Comparison of ENCODE assay signal across 9 cellular contexts in the genomic region with DNA sequence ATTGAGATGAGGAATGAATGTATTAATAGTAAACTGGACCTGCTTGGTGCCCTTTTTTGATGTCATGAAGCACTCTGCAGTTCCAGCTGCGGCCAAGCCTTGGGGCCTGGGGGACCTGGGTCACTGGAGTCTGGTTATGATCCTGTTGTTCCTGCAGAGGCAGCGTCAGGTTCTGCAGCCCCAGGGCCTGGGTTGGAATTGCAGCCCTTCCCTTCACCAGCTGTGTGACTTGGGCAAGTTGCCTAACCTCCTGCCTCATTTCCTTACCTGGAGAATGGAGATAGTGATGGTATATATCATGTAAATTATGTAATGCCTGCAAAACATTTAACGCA. TPM values are rescaled to one million over a fixed set of nuclear protein-coding genes. Genes with fewer than 3 reads are reported as not detected.
DNase-seq lines count a peak whose midpoint lies in the region; ATAC-seq, FAIRE-seq and TF ChIP-seq lines count a peak whose summit lies in the region.
"Had no signal": no experiment of that assay in that cellular context is flagged by ENCODE, and none has a peak within 500 bp of the region (broad histone marks: within the 10 kb centered on the region; RNA-seq: fewer than 3 reads in every experiment).

No MANE protein-coding gene starts in this region.

- no peak overlapping the region for H3K4me2 ChIP-seq in GM23338

- no peaks in the 10 kb centered on the region for H3K79me2 ChIP-seq in GM23338 (replicated peaks; ENCODE audit: insufficient read depth)

- H3K9me3 Mint-ChIP-seq in GM23338: peaks cover 9% of the 10 kb centered on the region; the same call in 2 of the 3 replicates
- H3K9me3 Mint-ChIP-seq in activated CD8-positive, alpha-beta T cell treated with anti-CD3 and anti-CD28 coated beads for 36 hours: no peaks in the 10 kb centered on the region
- no peaks in the 10 kb centered on the region for H3K9me3 Mint-ChIP-seq in activated T-helper 1 cell treated with anti-CD3 and anti-CD28 coated beads, Interleukin-12 subunit alpha, Interleukin-12 subunit beta, Interleukin-2, Interleukin-4 antibody, amounts not matched to agents 30 ng/mL and 10 ng/mL and 1 ng/mL, durations not matched to agents 14 hours and 24 hours and 36 hours

- H3K4me1 ChIP-seq in BE2C (no peaks in the 10 kb centered on the region; the same call in 1 of the 2 replicates), GM23338 (ENCODE audit: insufficient read depth) (no peaks in the 10 kb centered on the region), mucosa of descending colon (ENCODE audit: low read depth) (no peaks in the 10 kb centered on the region)

- H3K9me3 ChIP-seq in BE2C: no peaks in the 10 kb centered on the region
- H3K9me3 ChIP-seq in mucosa of descending colon: no peaks in the 10 kb centered on the region
- H3K9me3 ChIP-seq: SJSA1 had no signal

- FAIRE-seq in H54 (lab: Jason Lieb, UNC): no peak

- no peaks in the 10 kb centered on the region; the same call in 2 of the 3 replicates for H3K4me1 Mint-ChIP-seq in GM23338
- H3K4me1 Mint-ChIP-seq in activated CD8-positive, alpha-beta T cell treated with anti-CD3 and anti-CD28 coated beads for 36 hours (ENCODE audit: low read depth): peaks cover 8% of the 10 kb centered on the region
- H3K4me1 Mint-ChIP-seq in activated T-helper 1 cell treated with anti-CD3 and anti-CD28 coated beads, Interleukin-12 subunit alpha, Interleukin-12 subunit beta, Interleukin-2, Interleukin-4 antibody, amounts not matched to agents 30 ng/mL and 10 ng/mL and 1 ng/mL, durations not matched to agents 14 hours and 24 hours and 36 hours (ENCODE audit: low read depth): peaks cover 27% of the 10 kb centered on the region

- no peaks in the 10 kb centered on the region for H3K9me2 ChIP-seq in GM23338 (ENCODE audit: insufficient read depth)

- H2AFZ ChIP-seq in GM23338: peak overlapping the region; percentile 96

- intact Hi-C loops in activated CD8-positive, alpha-beta T cell treated with anti-CD3 and anti-CD28 coated beads for 36 hours (cut with micrococcal nuclease): loop anchor here (2.0 to 10.0 kb wide), 2 partner anchors 320 to 424 kb away; no protein-coding TSS in a partner anchor
- intact Hi-C loops in mucosa of descending colon (cut with DNase I, micrococcal nuclease): loop anchor here (2.0 to 5.0 kb wide), 3 partner anchors 318 to 424 kb away; no protein-coding TSS in a partner anchor
- intact Hi-C loops in activated T-helper 1 cell treated with anti-CD3 and anti-CD28 coated beads, Interleukin-12 subunit alpha, Interleukin-12 subunit beta, Interleukin-2, Interleukin-4 antibody, amounts not matched to agents 30 ng/mL and 10 ng/mL and 1 ng/mL, durations not matched to agents 14 hours and 24 hours and 36 hours (cut with micrococcal nuclease): loop anchor here (2.0 kb wide), 6 partner anchors 52 to 318 kb away; a partner anchor contains a TSS

- H3K27me3 Mint-ChIP-seq in GM23338 (ENCODE audit: insufficient read depth, low read depth, poor library complexity): peaks cover 17% of the 10 kb centered on the region
- H3K27me3 Mint-ChIP-seq in activated CD8-positive, alpha-beta T cell treated with anti-CD3 and anti-CD28 coated beads for 36 hours: no peaks in the 10 kb centered on the region
- H3K27me3 Mint-ChIP-seq in activated T-helper 1 cell treated with anti-CD3 and anti-CD28 coated beads, Interleukin-12 subunit alpha, Interleukin-12 subunit beta, Interleukin-2, Interleukin-4 antibody, amounts not matched to agents 30 ng/mL and 10 ng/mL and 1 ng/mL, durations not matched to agents 14 hours and 24 hours and 36 hours (ENCODE audit: insufficient read depth): peaks cover 3% of the 10 kb centered on the region

- DNase-seq in BE2C (peak; percentile 41), GM23338 (ENCODE audit: low spot score) (no peak), mucosa of descending colon (peak in 1 of 3 donors; percentile 40), H54 (ENCODE audit: insufficient read length, low spot score) (no peak), EL (no peak)
- DNase-seq in activated CD8-positive, alpha-beta T cell treated with anti-CD3 and anti-CD28 coated beads for 36 hours: no peak
- no peak for DNase-seq in activated T-helper 1 cell treated with anti-CD3 and anti-CD28 coated beads, Interleukin-12 subunit alpha, Interleukin-12 subunit beta, Interleukin-2, Interleukin-4 antibody, amounts not matched to agents 30 ng/mL and 10 ng/mL and 1 ng/mL, durations not matched to agents 14 hours and 24 hours and 36 hours (ENCODE audit: low spot score)
- DNase-seq in central memory CD4-positive, alpha-beta T cell: no peak

- H3K36me3 ChIP-seq in BE2C: no peaks in the 10 kb centered on the region
- H3K36me3 ChIP-seq in GM23338 (ENCODE audit: insufficient read depth): no peaks in the 10 kb centered on the region
- no peaks in the 10 kb centered on the region for H3K36me3 ChIP-seq in mucosa of descending colon (ENCODE audit: low read depth)
- H3K36me3 ChIP-seq: SJSA1 had no signal

- TF ChIP-seq CTCF in BE2C (IDR thresholded peaks at IDR 0.05; ENCODE audit: low read depth, low read length): no peak
- TF ChIP-seq CTCF in GM23338 (conservative IDR thresholded peaks at IDR 0.05; ENCODE audit: low read depth in 2 of 2): no peak
- no peak for TF ChIP-seq CTCF in activated CD8-positive, alpha-beta T cell treated with anti-CD3 and anti-CD28 coated beads for 36 hours (IDR thresholded peaks at IDR 0.05)
- TF ChIP-seq CTCF in mucosa of descending colon (IDR thresholded peaks at IDR 0.05): no peak

- H3K27ac Mint-ChIP-seq in GM23338: no peak overlapping the region
- peak overlapping the region; percentile 7 for H3K27ac Mint-ChIP-seq in activated CD8-positive, alpha-beta T cell treated with anti-CD3 and anti-CD28 coated beads for 36 hours
- H3K27ac Mint-ChIP-seq in activated T-helper 1 cell treated with anti-CD3 and anti-CD28 coated beads, Interleukin-12 subunit alpha, Interleukin-12 subunit beta, Interleukin-2, Interleukin-4 antibody, amounts not matched to agents 30 ng/mL and 10 ng/mL and 1 ng/mL, durations not matched to agents 14 hours and 24 hours and 36 hours: no peak overlapping the region

- CTCF ChIA-PET in activated CD8-positive, alpha-beta T cell treated with anti-CD3 and anti-CD28 coated beads for 36 hours (lab: Charles Lee): interaction anchor here (0.7 to 4.3 kb wide), 89 partner anchors 8 to 707 kb away, joined by 3 to 216 read pairs (median 5); a partner anchor contains a TSS

- H3K27ac ChIP-seq in GM23338 (ENCODE audit: low read depth): no peak overlapping the region
- H3K27ac ChIP-seq: SJSA1 had no signal

- peak; percentile 39; the same call in 2 of the 3 replicates for ATAC-seq in GM23338
- ATAC-seq in activated CD8-positive, alpha-beta T cell treated with anti-CD3 and anti-CD28 coated beads for 36 hours: no peak
- peak; percentile 60 for ATAC-seq in mucosa of descending colon

- H3F3A ChIP-seq in GM23338 (replicated peaks; ENCODE audit: low read depth): no peaks in the 10 kb centered on the region

- H3K36me3 Mint-ChIP-seq in GM23338 (ENCODE audit: low read depth): peaks cover 9% of the 10 kb centered on the region; the same call in 2 of the 3 replicates
- no peaks in the 10 kb centered on the region for H3K36me3 Mint-ChIP-seq in activated CD8-positive, alpha-beta T cell treated with anti-CD3 and anti-CD28 coated beads for 36 hours (ENCODE audit: low read depth)
- no peaks in the 10 kb centered on the region for H3K36me3 Mint-ChIP-seq in activated T-helper 1 cell treated with anti-CD3 and anti-CD28 coated beads, Interleukin-12 subunit alpha, Interleukin-12 subunit beta, Interleukin-2, Interleukin-4 antibody, amounts not matched to agents 30 ng/mL and 10 ng/mL and 1 ng/mL, durations not matched to agents 14 hours and 24 hours and 36 hours (ENCODE audit: low read depth)

- H3K4me3 ChIP-seq in BE2C (ENCODE audit: low read depth, low read length) (no peak overlapping the region), GM23338 (no peak overlapping the region), mucosa of descending colon (no peak overlapping the region)
- H3K4me3 ChIP-seq: SJSA1 had no signal

- H3K27me3 ChIP-seq in BE2C (no peaks in the 10 kb centered on the region), GM23338 (ENCODE audit: insufficient read depth) (no peaks in the 10 kb centered on the region)
- H3K27me3 ChIP-seq: SJSA1 had no signal

- H3K4me3 Mint-ChIP-seq in GM23338: no peak overlapping the region
- H3K4me3 Mint-ChIP-seq in activated CD8-positive, alpha-beta T cell treated with anti-CD3 and anti-CD28 coated beads for 36 hours: no peak overlapping the region
- H3K4me3 Mint-ChIP-seq in activated T-helper 1 cell treated with anti-CD3 and anti-CD28 coated beads, Interleukin-12 subunit alpha, Interleukin-12 subunit beta, Interleukin-2, Interleukin-4 antibody, amounts not matched to agents 30 ng/mL and 10 ng/mL and 1 ng/mL, durations not matched to agents 14 hours and 24 hours and 36 hours: no peak overlapping the region

- no peaks in the 10 kb centered on the region for H4K20me1 ChIP-seq in GM23338 (replicated peaks; ENCODE audit: insufficient read depth)

- no peak for TF ChIP-seq POLR2A in H54 (IDR thresholded peaks at IDR 0.05; ENCODE audit: low read depth, low read length)

- POLR2A ChIA-PET in activated CD8-positive, alpha-beta T cell treated with anti-CD3 and anti-CD28 coated beads for 36 hours (lab: Charles Lee): interaction anchor here (1.0 to 2.4 kb wide), 4 partner anchors 14 to 423 kb away, joined by 3 to 17 read pairs (median 8); no protein-coding TSS in a partner anchor

TF ChIP-seq in GM23338, 12 proteins besides CTCF, POLR2A, EP300 and RAD21:
- TF ChIP-seq ZNF331 (CRISPR knock-in tag; IDR thresholded peaks at IDR 0.05; ENCODE audit: low read depth) (no peak), ZNF114 (CRISPR knock-in tag; IDR thresholded peaks at IDR 0.05) (no peak), NANOG (IDR thresholded peaks at IDR 0.05; ENCODE audit: borderline replicate concordance) (no peak)

RNA-seq across cellular contexts. Expression of a gene that starts 9.1 kb away (rescaled TPM):
- polyA plus RNA-seq in BE2C (2012; ENCODE audit: insufficient read depth, insufficient read length, low read depth): 561 TPM
- total RNA-seq in GM23338 (2014; rRNA removed; shearing (Covaris generic)): 236 and 244 TPM in 2 replicates
- polyA plus RNA-seq in GM23338 (2016; fragmentation: Nextera tagmentation; extraction: Ambion mirVana): 437 and 522 TPM in 2 replicates
- 100 to 1,000 TPM; 234 to 241 TPM for total RNA-seq in activated CD8-positive, alpha-beta T cell treated with anti-CD3 and anti-CD28 coated beads for 36 hours
- 100 to 1,000 TPM; 223 to 297 (median 282) TPM for total RNA-seq in mucosa of descending colon
- 168 and 176 TPM in 2 replicates for total RNA-seq in activated T-helper 1 cell treated with anti-CD3 and anti-CD28 coated beads, Interleukin-12 subunit alpha, Interleukin-12 subunit beta, Interleukin-2, Interleukin-4 antibody, amounts not matched to agents 30 ng/mL and 10 ng/mL and 1 ng/mL, durations not matched to agents 14 hours and 24 hours and 36 hours
